35 cellular contexts compared by ENCODE assay signal in genomic region chr13:42036711-42037110, GRCh38.
"Had no signal": no experiment of that assay in that cellular context is flagged by ENCODE, and none has a peak within 500 bp of the region (broad histone marks: within the 10 kb centered on the region; RNA-seq: fewer than 3 reads in every experiment).

No MANE protein-coding gene starts in this region.

- H3K4me3 ChIP-seq: ascending aorta, breast epithelium, cardiac muscle cell, colonic mucosa, esophagus squamous epithelium, gastroesophageal sphincter, heart right ventricle, hepatocyte had no signal

- FAIRE-seq: endothelial cell of umbilical vein had no signal

- H3K79me2 ChIP-seq: hepatocyte had no signal

- H3K27ac ChIP-seq: ascending aorta, breast epithelium, cardiac muscle cell, colonic mucosa, epithelial cell of prostate, esophagus squamous epithelium, gastroesophageal sphincter, heart right ventricle, hepatocyte had no signal

- H3K9me3 ChIP-seq: ascending aorta, breast epithelium, colonic mucosa, gastroesophageal sphincter had no signal

- H3K4me2 ChIP-seq: hepatocyte had no signal

- H3K27ac Mint-ChIP-seq: activated CD4-positive, alpha-beta T cell treated with anti-CD3 and anti-CD28 coated beads for 36 hours; activated CD4-positive, alpha-beta T cell treated with anti-CD3 and anti-CD28 coated beads, Interleukin-2, amount 10 ng/mL, durations not matched to agents 7 days and 5 days; activated CD8-positive, alpha-beta memory T cell treated with anti-CD3 and anti-CD28 coated beads, Interleukin-2, amount 10 ng/mL, durations not matched to agents 7 days and 5 days; activated CD8-positive, alpha-beta T cell treated with anti-CD3 and anti-CD28 coated beads for 36 hours; activated naive CD4-positive, alpha-beta T cell treated with anti-CD3 and anti-CD28 coated beads for 36 hours; activated naive CD8-positive, alpha-beta T cell treated with anti-CD3 and anti-CD28 coated beads for 36 hours; activated naive CD8-positive, alpha-beta T cell treated with anti-CD3 and anti-CD28 coated beads, Interleukin-2, amount 50 U/mL, for 24 hours; activated T-helper 1 cell treated with anti-CD3 and anti-CD28 coated beads, Interleukin-12 subunit alpha, Interleukin-12 subunit beta, Interleukin-2, Interleukin-4 antibody, amounts not matched to agents 30 ng/mL and 10 ng/mL and 1 ng/mL, durations not matched to agents 14 hours and 24 hours and 36 hours; activated T-helper 2 cell treated with anti-CD3 and anti-CD28 coated beads, Interferon-gamma antibody, Interleukin-2, Interleukin-4, amounts not matched to agents 10 μg/mL and 5 μg/mL and 100 μg/mL, durations not matched to agents 14 hours and 24 hours and 36 hours; brain; T-helper 17 cell; T-helper 2 cell treated with Interferon-gamma antibody and Interleukin-4, amounts not matched to agents 5 μg/mL and 100 μg/mL, for 36 hours had no signal

- H3K27me3 ChIP-seq: ascending aorta, breast epithelium, colonic mucosa, esophagus squamous epithelium, gastroesophageal sphincter, heart right ventricle, hepatocyte had no signal

- H3K36me3 ChIP-seq: ascending aorta, breast epithelium, cardiac muscle cell, colonic mucosa, esophagus squamous epithelium, gastroesophageal sphincter, heart right ventricle had no signal

- H3K4me3 Mint-ChIP-seq: activated CD4-positive, alpha-beta T cell treated with anti-CD3 and anti-CD28 coated beads for 36 hours; activated CD4-positive, alpha-beta T cell treated with anti-CD3 and anti-CD28 coated beads, Interleukin-2, amount 10 ng/mL, durations not matched to agents 7 days and 5 days; activated CD8-positive, alpha-beta memory T cell treated with anti-CD3 and anti-CD28 coated beads, Interleukin-2, amount 10 ng/mL, durations not matched to agents 7 days and 5 days; activated CD8-positive, alpha-beta T cell treated with anti-CD3 and anti-CD28 coated beads for 36 hours; activated naive CD4-positive, alpha-beta T cell treated with anti-CD3 and anti-CD28 coated beads for 36 hours; activated naive CD4-positive, alpha-beta T cell treated with anti-CD3 and anti-CD28 coated beads, Interleukin-2, amount 50 U/mL, for 24 hours; activated naive CD8-positive, alpha-beta T cell treated with anti-CD3 and anti-CD28 coated beads for 36 hours; activated naive CD8-positive, alpha-beta T cell treated with anti-CD3 and anti-CD28 coated beads, Interleukin-2, amount 50 U/mL, for 24 hours; activated T-helper 1 cell treated with anti-CD3 and anti-CD28 coated beads, Interleukin-12 subunit alpha, Interleukin-12 subunit beta, Interleukin-2, Interleukin-4 antibody, amounts not matched to agents 30 ng/mL and 10 ng/mL and 1 ng/mL, durations not matched to agents 14 hours and 24 hours and 36 hours; T-helper 17 cell; T-helper 2 cell treated with Interferon-gamma antibody and Interleukin-4, amounts not matched to agents 5 μg/mL and 100 μg/mL, for 36 hours had no signal

- H3K9me3 Mint-ChIP-seq: activated T-helper 1 cell treated with anti-CD3 and anti-CD28 coated beads, Interleukin-12 subunit alpha, Interleukin-12 subunit beta, Interleukin-2, Interleukin-4 antibody, amounts not matched to agents 30 ng/mL and 10 ng/mL and 1 ng/mL, durations not matched to agents 14 hours and 24 hours and 36 hours had no signal

- H3K36me3 Mint-ChIP-seq: activated CD8-positive, alpha-beta memory T cell treated with anti-CD3 and anti-CD28 coated beads, Interleukin-2, amount 10 ng/mL, durations not matched to agents 7 days and 5 days; activated naive CD4-positive, alpha-beta T cell treated with anti-CD3 and anti-CD28 coated beads, Interleukin-2, amount 50 U/mL, for 24 hours; brain had no signal

- ATAC-seq: activated CD4-positive, alpha-beta T cell treated with anti-CD3 and anti-CD28 coated beads for 36 hours; activated CD8-positive, alpha-beta memory T cell treated with anti-CD3 and anti-CD28 coated beads, Interleukin-2, amount 10 ng/mL, durations not matched to agents 7 days and 5 days; activated CD8-positive, alpha-beta T cell treated with anti-CD3 and anti-CD28 coated beads for 36 hours; activated naive CD8-positive, alpha-beta T cell treated with anti-CD3 and anti-CD28 coated beads, Interleukin-2, amount 50 U/mL, for 24 hours; gastroesophageal sphincter; heart right ventricle; T-helper 17 cell had no signal

- H3K4me1 ChIP-seq: breast epithelium, colonic mucosa had no signal

- H2AFZ ChIP-seq: hepatocyte had no signal

- DNase-seq: activated CD4-positive, alpha-beta T cell treated with anti-CD3 and anti-CD28 coated beads for 36 hours; activated CD4-positive, alpha-beta T cell treated with anti-CD3 and anti-CD28 coated beads, Interleukin-2, amount 10 ng/mL, durations not matched to agents 7 days and 5 days; activated CD4-positive, alpha-beta T cell treated with anti-CD3 and anti-CD28 coated beads, Interleukin-2, amount 50 U/mL, for 48 hours; activated CD4-positive, CD25-positive, alpha-beta regulatory T cell; activated CD4-positive, CD25-positive, alpha-beta regulatory T cell treated with anti-CD3 and anti-CD28 coated beads, Interleukin-2, amount 50 U/mL, for 72 hours; activated CD8-positive, alpha-beta memory T cell treated with anti-CD3 and anti-CD28 coated beads, Interleukin-2, amount 10 ng/mL, durations not matched to agents 7 days and 5 days; activated CD8-positive, alpha-beta memory T cell treated with anti-CD3 and anti-CD28 coated beads, Interleukin-2, amount 50 U/mL, for 4 hours; activated CD8-positive, alpha-beta T cell treated with anti-CD3 and anti-CD28 coated beads for 36 hours; activated effector memory CD4-positive, alpha-beta T cell treated with anti-CD3 and anti-CD28 coated beads, Interleukin-2, amount 50 U/mL, for 16 hours; activated naive CD4-positive, alpha-beta T cell treated with anti-CD3 and anti-CD28 coated beads for 36 hours; activated naive CD8-positive, alpha-beta T cell treated with anti-CD3 and anti-CD28 coated beads for 36 hours; activated naive CD8-positive, alpha-beta T cell treated with anti-CD3 and anti-CD28 coated beads, Interleukin-2, amount 50 U/mL, for 24 hours; activated T-cell treated with anti-CD3 and anti-CD28 coated beads, Interleukin-2, amount 50 U/mL, for 1 hour; activated T-cell treated with anti-CD3 and anti-CD28 coated beads, Interleukin-2, amount 50 U/mL, for 48 hours; central memory CD4-positive, alpha-beta T cell; cerebellar nuclear complex; colonic mucosa; effector CD8-positive, alpha-beta T cell; esophagus squamous epithelium; foreskin melanocyte; heart right ventricle; T-helper 17 cell; T1000 had no signal

- H3K27me3 Mint-ChIP-seq: activated naive CD4-positive, alpha-beta T cell treated with anti-CD3 and anti-CD28 coated beads, Interleukin-2, amount 50 U/mL, for 24 hours; activated naive CD8-positive, alpha-beta T cell treated with anti-CD3 and anti-CD28 coated beads for 36 hours; T-helper 17 cell had no signal
